ENCODE assay signal across 1 cellular context in genomic region chr3:30492581-30493192, GRCh38.
TF ChIP-seq lines count a peak whose summit lies in the region.

No MANE protein-coding gene starts in this region.

TF ChIP-seq in HepG2, 621 proteins besides CTCF, POLR2A, EP300 and RAD21 (continued from another document and continues in another):
- TF ChIP-seq FLYWCH1 (CRISPR knock-in tag; IDR thresholded peaks at IDR 0.05) (no peak), ZNF496 (CRISPR knock-in tag; IDR thresholded peaks at IDR 0.05; ENCODE audit: insufficient replicate concordance) (no peak), ZMYM3 (CRISPR knock-in tag; IDR thresholded peaks at IDR 0.05) (no peak), IKZF4 (CRISPR knock-in tag; IDR thresholded peaks at IDR 0.05; ENCODE audit: borderline replicate concordance, low read depth, not compliant biosample characterization) (no peak), TEF (CRISPR knock-in tag; IDR thresholded peaks at IDR 0.05) (no peak), MXD3 (CRISPR knock-in tag; IDR thresholded peaks at IDR 0.05) (no peak), ZNF136 (CRISPR knock-in tag; IDR thresholded peaks at IDR 0.05; ENCODE audit: low read depth) (no peak), NR3C1 (CRISPR knock-in tag; IDR thresholded peaks at IDR 0.05) (no peak), ZNF605 (CRISPR knock-in tag; IDR thresholded peaks at IDR 0.05) (no peak), REL (CRISPR knock-in tag; conservative IDR thresholded peaks at IDR 0.05) (no peak), ZNF652 (CRISPR knock-in tag; IDR thresholded peaks at IDR 0.05; ENCODE audit: borderline replicate concordance, low read depth) (no peak), MAZ (IDR thresholded peaks at IDR 0.05; ENCODE audit: borderline replicate concordance, low read depth, low read length) (no peak), MAZ (CRISPR knock-in tag; IDR thresholded peaks at IDR 0.05; ENCODE audit: low read depth) (no peak), GTF2F1 (IDR thresholded peaks at IDR 0.05; ENCODE audit: low read length) (no peak), ZNF101 (CRISPR knock-in tag; IDR thresholded peaks at IDR 0.05; ENCODE audit: borderline replicate concordance, low read depth) (no peak), ZNF34 (CRISPR knock-in tag; IDR thresholded peaks at IDR 0.05; ENCODE audit: borderline replicate concordance) (no peak), GRHL1 (CRISPR knock-in tag; conservative IDR thresholded peaks at IDR 0.05) (no peak), E2F1 (CRISPR knock-in tag; IDR thresholded peaks at IDR 0.05) (no peak), MAF1 (CRISPR knock-in tag; IDR thresholded peaks at IDR 0.05; ENCODE audit: borderline replicate concordance) (no peak), ZBTB20 (CRISPR knock-in tag; IDR thresholded peaks at IDR 0.05; ENCODE audit: borderline replicate concordance, low read depth) (peak; percentile 95), BCL6 (CRISPR knock-in tag; IDR thresholded peaks at IDR 0.05) (peak; percentile 96), ZNF430 (CRISPR knock-in tag; IDR thresholded peaks at IDR 0.05) (no peak), ZNF230 (CRISPR knock-in tag; IDR thresholded peaks at IDR 0.05) (no peak), ZNF224 (CRISPR knock-in tag; IDR thresholded peaks at IDR 0.05) (no peak), NR0B2 (CRISPR knock-in tag; IDR thresholded peaks at IDR 0.05) (no peak), ZNF530 (CRISPR knock-in tag; IDR thresholded peaks at IDR 0.05; ENCODE audit: low read depth) (no peak), ZNF775 (CRISPR knock-in tag; IDR thresholded peaks at IDR 0.05; ENCODE audit: borderline replicate concordance) (no peak; the same call in 1 of the 2 replicates), MEF2D (CRISPR knock-in tag; IDR thresholded peaks at IDR 0.05) (no peak), ZNF816 (CRISPR knock-in tag; IDR thresholded peaks at IDR 0.05; ENCODE audit: borderline replicate concordance) (no peak), STAT5B (CRISPR knock-in tag; IDR thresholded peaks at IDR 0.05) (no peak), NKX3-1 (CRISPR knock-in tag; IDR thresholded peaks at IDR 0.05) (no peak), WIZ (CRISPR knock-in tag; IDR thresholded peaks at IDR 0.05) (0 out of 2 replicates have a peak, but pooled peaks have one; percentile 35), HMG20A (CRISPR knock-in tag; IDR thresholded peaks at IDR 0.05; ENCODE audit: borderline replicate concordance) (peak; percentile 98), SMAD9 (CRISPR knock-in tag; IDR thresholded peaks at IDR 0.05) (no peak), ZSCAN31 (CRISPR knock-in tag; IDR thresholded peaks at IDR 0.05; ENCODE audit: low read depth) (no peak), RARG (CRISPR knock-in tag; IDR thresholded peaks at IDR 0.05; ENCODE audit: low read depth) (no peak), ETV5 (CRISPR knock-in tag; IDR thresholded peaks at IDR 0.05; ENCODE audit: borderline replicate concordance) (no peak; the same call in 1 of the 2 replicates), NRL (CRISPR knock-in tag; IDR thresholded peaks at IDR 0.05; ENCODE audit: borderline replicate concordance) (no peak), PHF5A (CRISPR knock-in tag; IDR thresholded peaks at IDR 0.05; ENCODE audit: low read depth, unreplicated experiment) (no peak), HNF4G (IDR thresholded peaks at IDR 0.05; ENCODE audit: borderline replicate concordance, low read depth, low read length) (peak; percentile 23; the same call in 1 of the 2 replicates), HNF4G (CRISPR knock-in tag; IDR thresholded peaks at IDR 0.05; ENCODE audit: borderline replicate concordance, low read depth) (no peak), FIP1L1 (IDR thresholded peaks at IDR 0.05; ENCODE audit: borderline replicate concordance, insufficient read depth, low read depth, low read length) (no peak), ZNF724P (CRISPR knock-in tag; IDR thresholded peaks at IDR 0.05; ENCODE audit: borderline replicate concordance) (no peak), SIX1 (CRISPR knock-in tag; IDR thresholded peaks at IDR 0.05; ENCODE audit: borderline replicate concordance) (0 out of 2 replicates have a peak, but pooled peaks have one; percentile 48), NFATC3 (CRISPR knock-in tag; IDR thresholded peaks at IDR 0.05) (no peak), GATA4 (IDR thresholded peaks at IDR 0.05; ENCODE audit: borderline replicate concordance, low read depth) (no peak), ONECUT2 (CRISPR knock-in tag; IDR thresholded peaks at IDR 0.05) (no peak), ZNF260 (CRISPR knock-in tag; IDR thresholded peaks at IDR 0.05; ENCODE audit: borderline replicate concordance, low read depth) (no peak), RFXANK (CRISPR knock-in tag; IDR thresholded peaks at IDR 0.05) (0 out of 2 replicates have a peak, but pooled peaks have one; percentile 35), KMT2A (CRISPR knock-in tag; IDR thresholded peaks at IDR 0.05) (no peak), SRSF1 (optimal IDR thresholded peaks at IDR 0.05; ENCODE audit: low read depth, low read length) (no peak), ZBTB38 (CRISPR knock-in tag; IDR thresholded peaks at IDR 0.05) (no peak), SAP130 (CRISPR knock-in tag; IDR thresholded peaks at IDR 0.05; ENCODE audit: low read depth) (peak; percentile 85), MED8 (CRISPR knock-in tag; IDR thresholded peaks at IDR 0.05; ENCODE audit: insufficient replicate concordance) (no peak), NFKB2 (CRISPR knock-in tag; IDR thresholded peaks at IDR 0.05; ENCODE audit: borderline replicate concordance) (no peak), CBX2 (IDR thresholded peaks at IDR 0.05; ENCODE audit: low read depth, low read length) (no peak), CBX2 (CRISPR knock-in tag; IDR thresholded peaks at IDR 0.05; ENCODE audit: low read depth) (no peak), RORA (CRISPR knock-in tag; IDR thresholded peaks at IDR 0.05) (no peak), ATF1 (CRISPR knock-in tag; IDR thresholded peaks at IDR 0.05) (no peak), MYNN (CRISPR knock-in tag; IDR thresholded peaks at IDR 0.05; ENCODE audit: low read depth) (no peak), TSC22D2 (CRISPR knock-in tag; IDR thresholded peaks at IDR 0.05; ENCODE audit: borderline replicate concordance) (no peak), SOX6 (IDR thresholded peaks at IDR 0.05) (no peak), SOX6 (CRISPR knock-in tag; IDR thresholded peaks at IDR 0.05) (peak; percentile 99), HNRNPLL (IDR thresholded peaks at IDR 0.05; ENCODE audit: low read depth, low read length, poor library complexity, severe bottlenecking) (no peak), FOXO1 (CRISPR knock-in tag; IDR thresholded peaks at IDR 0.05) (no peak; the same call in 1 of the 2 replicates), ZKSCAN8 (CRISPR knock-in tag; IDR thresholded peaks at IDR 0.05; ENCODE audit: borderline replicate concordance) (peak; percentile 76; the same call in 1 of the 2 replicates), ARNT2 (CRISPR knock-in tag; IDR thresholded peaks at IDR 0.05; ENCODE audit: low read depth) (no peak), JUNB (CRISPR knock-in tag; IDR thresholded peaks at IDR 0.05; ENCODE audit: borderline replicate concordance) (peak; percentile 55; the same call in 1 of the 2 replicates), ZNF232 (CRISPR knock-in tag; IDR thresholded peaks at IDR 0.05; ENCODE audit: borderline replicate concordance) (no peak), ZNF484 (CRISPR knock-in tag; IDR thresholded peaks at IDR 0.05; ENCODE audit: borderline replicate concordance, low read depth) (peak; percentile 100), MYC (CRISPR knock-in tag; IDR thresholded peaks at IDR 0.05; ENCODE audit: borderline replicate concordance) (no peak), CHD4 (IDR thresholded peaks at IDR 0.05; ENCODE audit: borderline replicate concordance, low read length) (peak; percentile 61; the same call in 1 of the 2 replicates), NFE2 (CRISPR knock-in tag; IDR thresholded peaks at IDR 0.05) (no peak), SMAD3 (CRISPR knock-in tag; IDR thresholded peaks at IDR 0.05) (no peak), MTA3 (CRISPR knock-in tag; IDR thresholded peaks at IDR 0.05) (no peak), KDM2A (CRISPR knock-in tag; IDR thresholded peaks at IDR 0.05; ENCODE audit: borderline replicate concordance, low read depth) (no peak), ZNF251 (CRISPR knock-in tag; IDR thresholded peaks at IDR 0.05) (no peak), EHMT2 (IDR thresholded peaks at IDR 0.05; ENCODE audit: borderline replicate concordance, low read depth, low read length) (peak; percentile 78; the same call in 1 of the 2 replicates), RELA (CRISPR knock-in tag; IDR thresholded peaks at IDR 0.05) (no peak)
- TF ChIP-seq, protein P1, sequence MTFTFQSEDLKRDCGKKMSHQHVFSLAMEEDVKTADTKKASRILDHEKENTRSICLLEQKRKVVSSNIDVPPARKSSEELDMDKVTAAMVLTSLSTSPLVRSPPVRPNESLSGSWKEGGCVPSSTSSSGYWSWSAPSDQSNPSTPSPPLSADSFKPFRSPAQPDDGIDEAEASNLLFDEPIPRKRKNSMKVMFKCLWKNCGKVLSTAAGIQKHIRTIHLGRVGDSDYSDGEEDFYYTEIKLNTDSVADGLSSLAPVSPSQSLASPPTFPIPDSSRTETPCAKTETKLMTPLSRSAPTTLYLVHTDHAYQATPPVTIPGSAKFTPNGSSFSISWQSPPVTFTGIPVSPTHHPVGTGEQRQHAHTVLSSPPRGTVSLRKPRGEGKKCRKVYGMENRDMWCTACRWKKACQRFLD (CRISPR knock-in tag; IDR thresholded peaks at IDR 0.05; ENCODE audit: borderline replicate concordance): no peak
- TF ChIP-seq, protein P2, sequence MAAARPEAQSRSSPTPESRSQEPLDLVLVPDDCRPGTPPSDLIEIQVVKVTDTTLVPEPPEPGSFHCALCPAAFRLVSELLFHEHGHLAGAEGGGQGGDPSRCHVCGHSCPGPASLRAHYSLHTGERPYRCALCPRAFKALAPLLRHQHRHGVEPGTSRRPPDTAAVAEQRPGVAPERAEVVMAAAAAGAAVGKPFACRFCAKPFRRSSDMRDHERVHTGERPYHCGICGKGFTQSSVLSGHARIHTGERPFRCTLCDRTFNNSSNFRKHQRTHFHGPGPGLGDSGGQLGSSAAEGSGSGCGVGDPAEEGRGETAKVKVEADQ (CRISPR knock-in tag; IDR thresholded peaks at IDR 0.05; ENCODE audit: borderline replicate concordance): no peak
- TF ChIP-seq, protein P3, sequence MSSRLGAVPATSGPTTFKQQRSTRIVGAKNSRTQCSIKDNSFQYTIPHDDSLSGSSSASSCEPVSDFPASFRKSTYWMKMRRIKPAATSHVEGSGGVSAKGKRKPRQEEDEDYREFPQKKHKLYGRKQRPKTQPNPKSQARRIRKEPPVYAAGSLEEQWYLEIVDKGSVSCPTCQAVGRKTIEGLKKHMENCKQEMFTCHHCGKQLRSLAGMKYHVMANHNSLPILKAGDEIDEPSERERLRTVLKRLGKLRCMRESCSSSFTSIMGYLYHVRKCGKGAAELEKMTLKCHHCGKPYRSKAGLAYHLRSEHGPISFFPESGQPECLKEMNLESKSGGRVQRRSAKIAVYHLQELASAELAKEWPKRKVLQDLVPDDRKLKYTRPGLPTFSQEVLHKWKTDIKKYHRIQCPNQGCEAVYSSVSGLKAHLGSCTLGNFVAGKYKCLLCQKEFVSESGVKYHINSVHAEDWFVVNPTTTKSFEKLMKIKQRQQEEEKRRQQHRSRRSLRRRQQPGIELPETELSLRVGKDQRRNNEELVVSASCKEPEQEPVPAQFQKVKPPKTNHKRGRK (CRISPR knock-in tag; IDR thresholded peaks at IDR 0.05): no peak
- TF ChIP-seq, protein P4, sequence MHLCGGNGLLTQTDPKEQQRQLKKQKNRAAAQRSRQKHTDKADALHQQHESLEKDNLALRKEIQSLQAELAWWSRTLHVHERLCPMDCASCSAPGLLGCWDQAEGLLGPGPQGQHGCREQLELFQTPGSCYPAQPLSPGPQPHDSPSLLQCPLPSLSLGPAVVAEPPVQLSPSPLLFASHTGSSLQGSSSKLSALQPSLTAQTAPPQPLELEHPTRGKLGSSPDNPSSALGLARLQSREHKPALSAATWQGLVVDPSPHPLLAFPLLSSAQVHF (CRISPR knock-in tag; IDR thresholded peaks at IDR 0.05): no peak
